In genomic region chr10:111439034-111439842, GRCh38 we compare ENCODE assay signal across 13 cellular contexts.
DNase-seq lines count a peak whose midpoint lies in the region; ATAC-seq and TF ChIP-seq lines count a peak whose summit lies in the region.
"Had no signal": no experiment of that assay in that cellular context is flagged by ENCODE, and none has a peak within 500 bp of the region (broad histone marks: within the 10 kb centered on the region; RNA-seq: fewer than 3 reads in every experiment).

No MANE protein-coding gene starts in this region.

- H3K4me3 Mint-ChIP-seq in WTC11, result no peak overlapping the region
- H3K4me3 Mint-ChIP-seq: CD4-positive, alpha-beta memory T cell had no signal

- H3K4me3 ChIP-seq in epithelial cell of esophagus (ENCODE audit: low read length) (no peak overlapping the region), neural cell (ENCODE audit: low read length) (no peak overlapping the region)
- H3K4me3 ChIP-seq: A549, GM12878 had no signal

- H3F3A ChIP-seq in neural cell (ENCODE audit: insufficient read depth, low read length, poor library complexity, severe bottlenecking), result no peaks in the 10 kb centered on the region

- H2AFZ ChIP-seq in neural cell (ENCODE audit: low read depth, low read length), result no peak overlapping the region

- peak overlapping the region; percentile 38; the same call in 1 of the 2 replicates for H3K27ac Mint-ChIP-seq in WTC11
- H3K27ac Mint-ChIP-seq: CD4-positive, alpha-beta memory T cell had no signal

- no peaks in the 10 kb centered on the region for H3K36me3 Mint-ChIP-seq in WTC11
- H3K36me3 Mint-ChIP-seq: CD4-positive, alpha-beta memory T cell had no signal

- DNase-seq in NCI-H82 (lab: John Stamatoyannopoulos, UW) (peak; percentile 70), WTC11 (ENCODE audit: low spot score) (no peak), epithelial cell of esophagus (ENCODE audit: low read depth) (peak; percentile 46), GM19238 (ENCODE audit: insufficient read length, low spot score) (no peak)
- DNase-seq in activated CD8-positive, alpha-beta memory T cell treated with anti-CD3 and anti-CD28 coated beads for 24 hours, result no peak
- DNase-seq: BE2C; CD4-positive, alpha-beta memory T cell; DMS79 had no signal

- H3K9me3 Mint-ChIP-seq in WTC11, result peaks cover 15% of the 10 kb centered on the region

- POLR2A ChIA-PET in WTC11 (lab: Charles Lee), result no interaction called here

- H3K9me2 ChIP-seq in neural cell (ENCODE audit: insufficient read depth, low read length), result no peaks in the 10 kb centered on the region

- H3K9me3 ChIP-seq in neural cell (ENCODE audit: low read length), result no peaks in the 10 kb centered on the region
- H3K9me3 ChIP-seq: A549, BE2C had no signal

- H3K4me1 Mint-ChIP-seq in WTC11, result peaks cover 15% of the 10 kb centered on the region
- H3K4me1 Mint-ChIP-seq: CD4-positive, alpha-beta memory T cell had no signal

- peak; percentile 48 for TF ChIP-seq EP300 in neural cell (conservative IDR thresholded peaks at IDR 0.05; ENCODE audit: poor library complexity, severe bottlenecking)

- no peaks in the 10 kb centered on the region for H3K27me3 Mint-ChIP-seq in WTC11 (ENCODE audit: low read depth)

- no peaks in the 10 kb centered on the region for H3K79me2 ChIP-seq in neural cell (replicated peaks; ENCODE audit: insufficient read depth, low read length)

- TF ChIP-seq RAD21 in neural cell (conservative IDR thresholded peaks at IDR 0.05), result no peak

- H3K36me3 ChIP-seq in neural cell (ENCODE audit: insufficient read depth, low read length), result no peaks in the 10 kb centered on the region
- H3K36me3 ChIP-seq: BE2C had no signal

- H3K27me3 ChIP-seq in neural cell (ENCODE audit: insufficient read depth, low read depth, low read length), result no peaks in the 10 kb centered on the region
- H3K27me3 ChIP-seq: BE2C had no signal

- no peak overlapping the region for H3K4me2 ChIP-seq in neural cell (ENCODE audit: low read length)
- H3K4me2 ChIP-seq: A549 had no signal

- no peak for TF ChIP-seq CTCF in WTC11 (IDR thresholded peaks at IDR 0.05)
- TF ChIP-seq CTCF in epithelial cell of esophagus (IDR thresholded peaks at IDR 0.05; ENCODE audit: insufficient read depth, low read depth, low read length, missing control alignments), result no peak
- TF ChIP-seq CTCF in neural cell (IDR thresholded peaks at IDR 0.05; ENCODE audit: poor library complexity, severe bottlenecking), result no peak

- CTCF ChIA-PET in WTC11 (lab: Charles Lee), result interaction anchor here (1.1 kb wide), 1 partner anchor 363 kb away, joined by 6 read pairs; the partner anchor contains the start of gene ADRA2A

- H4K20me1 ChIP-seq in neural cell (ENCODE audit: insufficient read depth), result no peaks in the 10 kb centered on the region

- H3K27ac ChIP-seq in neural cell (ENCODE audit: low read length), result no peak overlapping the region
- H3K27ac ChIP-seq: A549, C4-2B had no signal

- no peak overlapping the region for H3K9ac ChIP-seq in neural cell (ENCODE audit: low read length)

- ATAC-seq in WTC11 (no peak), GM19397 (IDR thresholded peaks at IDR 0.05; ENCODE audit: unreplicated experiment) (no peak)
- ATAC-seq: A549, GM12878 had no signal

TF ChIP-seq in WTC11, 78 proteins besides CTCF, POLR2A, EP300 and RAD21:
- no peak for TF ChIP-seq ATF1 (CRISPR knock-in tag; IDR thresholded peaks at IDR 0.05)
- no peak for TF ChIP-seq PREB (CRISPR knock-in tag; IDR thresholded peaks at IDR 0.05; ENCODE audit: borderline replicate concordance)
- TF ChIP-seq ZNF425 (CRISPR knock-in tag; conservative IDR thresholded peaks at IDR 0.05), result no peak
- TF ChIP-seq ZNF263 (CRISPR knock-in tag; IDR thresholded peaks at IDR 0.05; ENCODE audit: low read depth), result no peak

TF ChIP-seq in neural cell, 6 proteins besides CTCF, POLR2A, EP300 and RAD21:
- TF ChIP-seq MXI1 (conservative IDR thresholded peaks at IDR 0.05; ENCODE audit: poor library complexity, severe bottlenecking), result no peak
- no peak for TF ChIP-seq REST (IDR thresholded peaks at IDR 0.05; ENCODE audit: borderline replicate concordance)
- TF ChIP-seq EZH2 (IDR thresholded peaks at IDR 0.05; ENCODE audit: borderline replicate concordance, insufficient read depth, low read length, poor library complexity, severe bottlenecking), result no peak
- no peak for TF ChIP-seq SMC3 (conservative IDR thresholded peaks at IDR 0.05; ENCODE audit: poor library complexity)
- no peak for TF ChIP-seq TAF1 (IDR thresholded peaks at IDR 0.05; ENCODE audit: low read depth)

Comparison
In these comparisons a context has a peak if more than half of its experiments do, and no peak if none do; other contexts are left out.
1. DNase-seq: peak in NCI-H82 (single experiment) and epithelial cell of esophagus (single experiment); none in WTC11 (single experiment), activated CD8-positive, alpha-beta memory T cell treated with anti-CD3 and anti-CD28 coated beads for 24 hours (single experiment) and GM19238 (single experiment).